In genomic region chr2:7840651-7841380, GRCh38 we compare ENCODE assay signal across 20 cellular contexts.
"Had no signal": no experiment of that assay in that cellular context is flagged by ENCODE, and none has a peak within 500 bp of the region (broad histone marks: within the 10 kb centered on the region; RNA-seq: fewer than 3 reads in every experiment).

No MANE protein-coding gene starts in this region.

- H3K4me2 ChIP-seq: smooth muscle cell had no signal

- H3K27ac Mint-ChIP-seq: dendritic cell treated with granulocyte-macrophage colony-stimulating factor and Interleukin-4, amounts not matched to agents 40 ng/mL and 50 ng/mL, for 4 days; nephron; progenitor cell of endocrine pancreas; type B pancreatic cell had no signal

- H3K4me3 Mint-ChIP-seq: dendritic cell treated with granulocyte-macrophage colony-stimulating factor and Interleukin-4, amounts not matched to agents 40 ng/mL and 50 ng/mL, for 4 days; effector memory CD8-positive, alpha-beta T cell; naive B cell; nephron; type B pancreatic cell had no signal

- H3K9me3 Mint-ChIP-seq: dendritic cell treated with granulocyte-macrophage colony-stimulating factor and Interleukin-4, amounts not matched to agents 40 ng/mL and 50 ng/mL, for 4 days; effector memory CD8-positive, alpha-beta T cell had no signal

- H3K4me1 ChIP-seq: gastrocnemius medialis, pancreas had no signal

- DNase-seq: effector memory CD8-positive, alpha-beta T cell; gastrocnemius medialis; glutamatergic neuron; left colon; left ventricle myocardium superior; mesendoderm; naive B cell; occipital lobe; pancreas; right cardiac atrium; stimulated activated CD4-positive, alpha-beta T cell treated with anti-CD3 and anti-CD28 coated beads, Interleukin-2, amount 100 ng/mL, for 48 hours; stimulated activated naive CD4-positive, alpha-beta T cell treated with Interleukin-2 at 50 U/mL for 16 hours had no signal

- H3K4me3 ChIP-seq: gastrocnemius medialis, lung, pancreas, smooth muscle cell had no signal

- H3K27me3 ChIP-seq: pancreas had no signal

- FAIRE-seq: keratinocyte, pancreas, urothelium cell line had no signal

- H3K36me3 ChIP-seq: gastrocnemius medialis, pancreas had no signal

- H3K27me3 Mint-ChIP-seq: type B pancreatic cell had no signal

- H3K9me3 ChIP-seq: gastrocnemius medialis, pancreas had no signal

- H3K27ac ChIP-seq: gastrocnemius medialis, pancreas had no signal
